8 cellular contexts compared by ENCODE assay signal in the genomic region with DNA sequence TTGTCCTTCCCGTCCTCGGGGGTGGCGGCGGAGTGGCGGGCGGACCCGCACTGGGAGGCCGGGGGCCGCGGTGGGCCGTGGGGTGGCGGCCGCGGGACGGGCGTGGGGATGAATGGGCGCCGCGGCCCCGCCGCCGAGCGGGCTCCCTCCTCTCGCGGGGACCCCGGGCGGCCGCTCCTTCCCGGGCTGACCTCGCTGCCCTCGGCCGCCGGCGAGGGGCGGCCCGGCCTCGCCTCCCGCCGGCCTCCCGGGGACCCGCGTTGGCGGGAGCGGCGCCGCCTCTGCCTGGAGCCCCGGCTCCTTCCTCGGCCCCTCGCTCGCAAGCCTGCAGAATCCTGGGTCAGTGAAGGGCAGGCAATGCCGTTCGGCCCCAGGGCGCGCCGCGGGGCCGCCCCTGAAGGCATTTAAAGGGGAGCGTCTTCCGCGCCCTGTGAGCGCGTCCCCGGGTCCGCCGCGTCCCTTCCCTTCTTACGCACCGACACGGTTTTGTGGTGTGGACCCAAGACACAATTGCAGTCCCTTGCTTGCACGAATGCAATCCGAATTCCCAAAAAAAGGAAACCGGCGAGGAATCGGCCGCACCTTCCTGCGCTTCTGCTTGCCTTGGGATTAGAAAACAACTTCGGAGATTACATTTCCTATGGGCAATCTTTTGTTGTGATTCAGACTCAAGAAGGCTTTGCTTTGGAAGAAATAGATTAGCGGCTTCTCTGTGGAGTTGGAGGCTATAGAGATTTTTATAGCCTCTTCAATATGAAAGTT. TPM values are rescaled to one million over a fixed set of nuclear protein-coding genes. Genes with fewer than 3 reads are reported as not detected.
A peak's percentile ranks its signal among the peaks of the same experiment; 100 is the strongest.
DNase-seq lines count a peak whose midpoint lies in the region; ATAC-seq and TF ChIP-seq lines count a peak whose summit lies in the region.

No MANE protein-coding gene starts in this region.

- H3K27ac ChIP-seq in SJCRH30: peak overlapping the region; percentile 20; the same call in 1 of the 2 replicates
- peak overlapping the region; percentile 51 for H3K27ac ChIP-seq in brain microvascular endothelial cell

- H3K9me3 ChIP-seq in SJCRH30 (replicated peaks) (no peaks in the 10 kb centered on the region), iPS-15b (ENCODE audit: control insufficient read depth, insufficient read depth, low read length) (no peaks in the 10 kb centered on the region)

- in situ Hi-C loops in brain microvascular endothelial cell (cut with HindIII; ENCODE audit: low pct_ligation_motif_present, low sequenced_read_pairs): no loop called here

- H3K36me3 ChIP-seq in SJCRH30: no peaks in the 10 kb centered on the region
- no peaks in the 10 kb centered on the region for H3K36me3 ChIP-seq in brain microvascular endothelial cell (replicated peaks)
- no peaks in the 10 kb centered on the region for H3K36me3 ChIP-seq in iPS-15b (ENCODE audit: control insufficient read depth, insufficient read depth, low read length)

- H3K9ac ChIP-seq in iPS-15b (ENCODE audit: low read depth, low read length): peak overlapping the region; percentile 57

- ATAC-seq in GM21390 (IDR thresholded peaks at IDR 0.05; ENCODE audit: unreplicated experiment): no peak

- no peak for TF ChIP-seq CTCF in brain microvascular endothelial cell (IDR thresholded peaks at IDR 0.05; ENCODE audit: low read depth, low read length, missing control alignments)

- peak overlapping the region; percentile 67 for H3K4me3 ChIP-seq in SJCRH30
- peak overlapping the region; percentile 76 for H3K4me3 ChIP-seq in brain microvascular endothelial cell (ENCODE audit: low read depth, low read length)
- peak overlapping the region; percentile 88 for H3K4me3 ChIP-seq in iPS-15b (ENCODE audit: low read depth, low read length)
- H3K4me3 ChIP-seq in skeletal muscle cell (ENCODE audit: low read depth, low read length): peak overlapping the region; percentile 83

- DNase-seq in stimulated activated CD4-positive, alpha-beta T cell treated with anti-CD3 and anti-CD28 coated beads, Interleukin-12 subunit alpha, Interleukin-12 subunit beta, amount 100 ng/mL, for 4 hours: peak; percentile 11
- no peak for DNase-seq in stimulated activated CD4-positive, alpha-beta T cell treated with anti-CD3 and anti-CD28 coated beads, Interleukin-1b, Interleukin-23, amount 100 ng/mL, for 48 hours
- DNase-seq in SJCRH30: peak; percentile 47 to 56
- no peak for DNase-seq in brain microvascular endothelial cell
- DNase-seq in skeletal muscle cell (ENCODE audit: low read depth): no peak
- no peak for DNase-seq in GF-D8 (lab: John Stamatoyannopoulos, UW)

- H3K4me1 ChIP-seq in SJCRH30: peaks cover 8% of the 10 kb centered on the region
- peaks cover 11% of the 10 kb centered on the region for H3K4me1 ChIP-seq in iPS-15b (ENCODE audit: control insufficient read depth, insufficient read depth, low read length)

- H3K27me3 ChIP-seq in SJCRH30 (no peaks in the 10 kb centered on the region), brain microvascular endothelial cell (replicated peaks) (no peaks in the 10 kb centered on the region), iPS-15b (ENCODE audit: control insufficient read depth, insufficient read depth, low read length) (no peaks in the 10 kb centered on the region)

RNA-seq across cellular contexts. Expression of gene ITSN1, which starts 0.8 kb away (rescaled TPM):
- total RNA-seq in SJCRH30 (2014; rRNA removed; shearing (Covaris generic)): 42.5 and 50.8 TPM in 2 replicates

RNA-seq across cellular contexts. Expression of gene CRYZL1, which starts 1.5 kb away (rescaled TPM):
- total RNA-seq in SJCRH30 (2014; rRNA removed; shearing (Covaris generic)): 21.2 and 29.0 TPM in 2 replicates

RNA-seq across cellular contexts. Expression of gene DONSON, which starts 54.6 kb away (rescaled TPM):
- 52.7 and 62.7 TPM in 2 replicates for total RNA-seq in SJCRH30 (2014; rRNA removed; shearing (Covaris generic))

Comparison
In these comparisons a context has a peak if more than half of its experiments do, and no peak if none do; other contexts are left out.
1. DNase-seq: peak in stimulated activated CD4-positive, alpha-beta T cell treated with anti-CD3 and anti-CD28 coated beads, Interleukin-12 subunit alpha, Interleukin-12 subunit beta, amount 100 ng/mL, for 4 hours (single experiment) and SJCRH30 (2 of 2); none in stimulated activated CD4-positive, alpha-beta T cell treated with anti-CD3 and anti-CD28 coated beads, Interleukin-1b, Interleukin-23, amount 100 ng/mL, for 48 hours (single experiment), brain microvascular endothelial cell (single experiment), skeletal muscle cell (single experiment) and GF-D8 (single experiment).
2. Peak in every context shown above with its lines, with median percentiles within 50 percentile points of each other: H3K4me3 ChIP-seq.